ENCODE assay signal across 1 cellular context in genomic region chr7:26011039-26011696, GRCh38.
TF ChIP-seq lines count a peak whose summit lies in the region.

No MANE protein-coding gene starts in this region.

TF ChIP-seq in WTC11, 78 proteins besides CTCF, POLR2A, EP300 and RAD21 (continued from another document):
- TF ChIP-seq AR (CRISPR knock-in tag; IDR thresholded peaks at IDR 0.05) (no peak), ATF3 (CRISPR knock-in tag; conservative IDR thresholded peaks at IDR 0.05) (no peak), GRHL2 (CRISPR knock-in tag; IDR thresholded peaks at IDR 0.05; ENCODE audit: insufficient replicate concordance, severe bottlenecking) (no peak), PRRX2 (CRISPR knock-in tag; IDR thresholded peaks at IDR 0.05) (no peak), FOXP1 (CRISPR knock-in tag; IDR thresholded peaks at IDR 0.05; ENCODE audit: borderline replicate concordance) (no peak), ZNF219 (CRISPR knock-in tag; IDR thresholded peaks at IDR 0.05; ENCODE audit: borderline replicate concordance) (no peak), AFF4 (CRISPR knock-in tag; IDR thresholded peaks at IDR 0.05; ENCODE audit: borderline replicate concordance) (no peak)
- TF ChIP-seq, protein P1, sequence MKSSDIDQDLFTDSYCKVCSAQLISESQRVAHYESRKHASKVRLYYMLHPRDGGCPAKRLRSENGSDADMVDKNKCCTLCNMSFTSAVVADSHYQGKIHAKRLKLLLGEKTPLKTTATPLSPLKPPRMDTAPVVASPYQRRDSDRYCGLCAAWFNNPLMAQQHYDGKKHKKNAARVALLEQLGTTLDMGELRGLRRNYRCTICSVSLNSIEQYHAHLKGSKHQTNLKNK (CRISPR knock-in tag; IDR thresholded peaks at IDR 0.05), result no peak
- TF ChIP-seq, protein P2, sequence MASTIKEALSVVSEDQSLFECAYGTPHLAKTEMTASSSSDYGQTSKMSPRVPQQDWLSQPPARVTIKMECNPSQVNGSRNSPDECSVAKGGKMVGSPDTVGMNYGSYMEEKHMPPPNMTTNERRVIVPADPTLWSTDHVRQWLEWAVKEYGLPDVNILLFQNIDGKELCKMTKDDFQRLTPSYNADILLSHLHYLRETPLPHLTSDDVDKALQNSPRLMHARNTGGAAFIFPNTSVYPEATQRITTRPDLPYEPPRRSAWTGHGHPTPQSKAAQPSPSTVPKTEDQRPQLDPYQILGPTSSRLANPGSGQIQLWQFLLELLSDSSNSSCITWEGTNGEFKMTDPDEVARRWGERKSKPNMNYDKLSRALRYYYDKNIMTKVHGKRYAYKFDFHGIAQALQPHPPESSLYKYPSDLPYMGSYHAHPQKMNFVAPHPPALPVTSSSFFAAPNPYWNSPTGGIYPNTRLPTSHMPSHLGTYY (CRISPR knock-in tag; IDR thresholded peaks at IDR 0.05), result no peak
- TF ChIP-seq, protein P3, sequence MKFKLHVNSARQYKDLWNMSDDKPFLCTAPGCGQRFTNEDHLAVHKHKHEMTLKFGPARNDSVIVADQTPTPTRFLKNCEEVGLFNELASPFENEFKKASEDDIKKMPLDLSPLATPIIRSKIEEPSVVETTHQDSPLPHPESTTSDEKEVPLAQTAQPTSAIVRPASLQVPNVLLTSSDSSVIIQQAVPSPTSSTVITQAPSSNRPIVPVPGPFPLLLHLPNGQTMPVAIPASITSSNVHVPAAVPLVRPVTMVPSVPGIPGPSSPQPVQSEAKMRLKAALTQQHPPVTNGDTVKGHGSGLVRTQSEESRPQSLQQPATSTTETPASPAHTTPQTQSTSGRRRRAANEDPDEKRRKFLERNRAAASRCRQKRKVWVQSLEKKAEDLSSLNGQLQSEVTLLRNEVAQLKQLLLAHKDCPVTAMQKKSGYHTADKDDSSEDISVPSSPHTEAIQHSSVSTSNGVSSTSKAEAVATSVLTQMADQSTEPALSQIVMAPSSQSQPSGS (CRISPR knock-in tag; IDR thresholded peaks at IDR 0.05; ENCODE audit: borderline replicate concordance, low read depth), result no peak
